In genomic region chr18:55857409-55857808, GRCh38 we compare ENCODE assay signal across 1 cellular context.
TF ChIP-seq lines count a peak whose summit lies in the region.

No MANE protein-coding gene starts in this region.

TF ChIP-seq in IMR-90, 13 proteins besides CTCF, POLR2A, EP300 and RAD21 (continued from another document):
- no peak for TF ChIP-seq BHLHE40 (IDR thresholded peaks at IDR 0.05; ENCODE audit: low read depth, low read length)
- TF ChIP-seq USF2 (IDR thresholded peaks at IDR 0.05; ENCODE audit: low read depth, low read length): no peak
- TF ChIP-seq MAZ (IDR thresholded peaks at IDR 0.05; ENCODE audit: borderline replicate concordance, low read depth, low read length): no peak
- no peak for TF ChIP-seq ELK1 (IDR thresholded peaks at IDR 0.05; ENCODE audit: borderline replicate concordance, low read depth, low read length)
- TF ChIP-seq FOS (IDR thresholded peaks at IDR 0.05; ENCODE audit: low read depth, low read length): no peak
- TF ChIP-seq NFE2L2 (IDR thresholded peaks at IDR 0.05; ENCODE audit: low read depth, low read length): no peak
- no peak for TF ChIP-seq MXI1 (IDR thresholded peaks at IDR 0.05; ENCODE audit: borderline replicate concordance, low read depth, low read length)
- no peak for TF ChIP-seq CHD1 (IDR thresholded peaks at IDR 0.05; ENCODE audit: low read depth, low read length)
- no peak for TF ChIP-seq RCOR1 (IDR thresholded peaks at IDR 0.05; ENCODE audit: insufficient replicate concordance, low read length)
- no peak for TF ChIP-seq RFX5 (IDR thresholded peaks at IDR 0.05; ENCODE audit: low read depth, low read length)
